Comparison of ENCODE assay signal across 9 cellular contexts in the genomic region with DNA sequence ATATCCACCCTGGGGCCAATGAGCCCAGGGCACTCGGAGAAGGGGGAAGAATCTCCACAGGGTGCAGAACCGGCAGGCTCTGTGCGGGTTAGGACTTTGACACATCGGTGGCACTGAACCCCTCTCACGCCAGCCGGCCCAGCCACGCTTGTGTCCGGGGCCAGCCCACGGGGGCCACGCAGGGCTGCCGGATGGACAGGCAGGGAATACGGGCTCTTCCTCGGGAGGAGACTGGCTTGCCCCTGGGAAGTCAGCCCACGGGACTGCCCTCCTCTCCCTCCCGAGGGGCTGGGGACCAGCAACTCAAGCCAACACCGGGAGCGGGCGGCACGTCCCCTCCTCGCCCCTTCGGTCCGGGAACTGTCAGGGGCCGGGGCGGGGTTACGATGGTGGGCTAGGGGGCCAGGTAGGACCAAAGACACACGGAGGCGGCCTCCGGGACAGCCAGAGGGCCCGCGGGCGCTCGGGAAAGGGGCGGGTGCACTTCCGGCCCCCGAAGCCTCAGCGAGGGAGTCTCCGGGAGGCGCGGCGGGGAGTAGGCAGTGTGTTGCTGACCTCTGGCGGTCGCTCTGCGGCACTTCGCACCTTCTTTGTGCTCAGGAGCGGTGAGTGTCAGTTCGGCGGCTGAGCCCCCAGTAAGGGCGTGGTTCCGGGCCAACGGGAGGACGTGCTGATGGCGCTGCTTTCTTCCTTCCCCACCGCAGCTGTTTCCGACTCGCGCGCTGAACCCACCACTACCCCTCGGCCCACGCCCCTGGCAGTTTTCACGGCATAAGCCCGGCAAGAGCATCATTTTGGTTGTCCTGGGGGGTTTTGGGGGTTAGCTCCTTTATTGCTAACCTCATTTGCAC. TPM values are rescaled to one million over a fixed set of nuclear protein-coding genes. Genes with fewer than 3 reads are reported as not detected.
DNase-seq lines count a peak whose midpoint lies in the region; ATAC-seq and TF ChIP-seq lines count a peak whose summit lies in the region.
"Had no signal": no experiment of that assay in that cellular context is flagged by ENCODE, and none has a peak within 500 bp of the region (broad histone marks: within the 10 kb centered on the region; RNA-seq: fewer than 3 reads in every experiment).

No MANE protein-coding gene starts in this region.

- intact Hi-C loops in left colon (cut with DNase I, micrococcal nuclease): no loop called here

- peak; percentile 20 for DNase-seq in AG09309 (ENCODE audit: low read depth)
- peak; percentile 64 for DNase-seq in NCI-H226
- peak; percentile 84 for DNase-seq in activated CD4-positive, CD25-positive, alpha-beta regulatory T cell treated with anti-CD3 and anti-CD28 coated beads, Interleukin-2, amount 50 U/mL, for 72 hours
- DNase-seq in choroid plexus epithelial cell (ENCODE audit: low read depth): peak; percentile 75
- peak; percentile 81 to 87 for DNase-seq in left colon
- peak; percentile 55 to 84 (median 76) for DNase-seq in stimulated activated CD4-positive, alpha-beta T cell treated with anti-CD3 and anti-CD28 coated beads, Interleukin-1b, Interleukin-23, amount 100 ng/mL, for 24 hours (ENCODE audit: low read depth in 4 of 4, low spot score in 1 of 4)

- peak; percentile 92 for TF ChIP-seq CTCF in AG09309 (IDR thresholded peaks at IDR 0.05; ENCODE audit: control insufficient read depth, insufficient read depth, low read depth, low read length, missing control alignments)
- TF ChIP-seq CTCF in choroid plexus epithelial cell (conservative IDR thresholded peaks at IDR 0.05; ENCODE audit: low read depth, low read length): peak; percentile 80

- ATAC-seq in GM18870 (IDR thresholded peaks at IDR 0.05; ENCODE audit: unreplicated experiment) (peak; percentile 91), HG03108 (IDR thresholded peaks at IDR 0.05; ENCODE audit: unreplicated experiment) (peak; percentile 92), left colon (peak; percentile 100)

- H3K4me3 ChIP-seq in AG09309 (ENCODE audit: control insufficient read depth, low read depth, low read length) (peak overlapping the region; percentile 78), choroid plexus epithelial cell (ENCODE audit: low read depth, low read length) (peak overlapping the region; percentile 62)

RNA-seq across cellular contexts. Expression of gene CYP8B1, which starts 5.1 kb away (rescaled TPM):
- not detected for total RNA-seq in left colon
- total RNA-seq: T-helper 1 cell treated with Interleukin-12 subunit alpha and Interleukin-12 subunit beta and Interleukin-4 antibody, amounts not matched to agents 30 ng/mL and 1 ng/mL, for 36 hours had no signal

RNA-seq across cellular contexts. Expression of gene ZNF662, which starts 25.1 kb away (rescaled TPM):
- 1 to 10 TPM; 5.9 to 7.7 TPM for total RNA-seq in left colon

Comparison
In these comparisons a context has a peak if more than half of its experiments do, and no peak if none do; other contexts are left out.
1. Peak in every context shown above with its lines: DNase-seq, ATAC-seq and H3K4me3 ChIP-seq.
2. DNase-seq: peak in every context shown above with its lines; median percentile 84 in activated CD4-positive, CD25-positive, alpha-beta regulatory T cell treated with anti-CD3 and anti-CD28 coated beads, Interleukin-2, amount 50 U/mL, for 72 hours; 84 in left colon; 76 in stimulated activated CD4-positive, alpha-beta T cell treated with anti-CD3 and anti-CD28 coated beads, Interleukin-1b, Interleukin-23, amount 100 ng/mL, for 24 hours; 75 in choroid plexus epithelial cell; 64 in NCI-H226; 20 in AG09309.